In the genomic region with DNA sequence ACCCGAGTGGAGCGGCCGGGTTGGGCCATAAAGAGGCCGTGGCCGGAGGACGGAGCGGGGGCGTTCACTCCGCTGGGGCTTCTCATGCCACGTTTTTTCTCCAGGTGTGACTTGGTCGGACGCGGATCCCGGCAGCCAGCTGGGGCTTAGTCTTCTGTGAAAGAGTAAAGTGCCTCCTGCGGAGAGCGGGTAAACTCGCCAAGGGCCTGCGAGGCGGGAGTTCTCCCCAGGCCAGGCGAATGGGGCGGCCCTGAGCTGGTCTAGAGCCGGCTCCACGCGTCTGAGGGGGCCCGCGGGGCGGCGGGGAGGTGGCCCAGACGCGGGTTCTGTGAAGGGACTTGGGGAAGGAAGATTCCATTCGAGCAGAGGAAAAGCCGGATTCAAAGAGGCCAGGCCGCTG, we compare ENCODE assay signal across 25 cellular contexts.
"Had no signal": no experiment of that assay in that cellular context is flagged by ENCODE, and none has a peak within 500 bp of the region (broad histone marks: within the 10 kb centered on the region; RNA-seq: fewer than 3 reads in every experiment).

No MANE protein-coding gene starts in this region.

- H3K4me2 ChIP-seq: hepatocyte had no signal

- ATAC-seq: effector memory CD8-positive, alpha-beta T cell; left cardiac atrium; left lung; mucosa of descending colon; natural killer cell treated with Interleukin-12 subunit alpha and Interleukin-12 subunit beta and Interleukin-15 and Interleukin-18, amount 100 ng/mL, for 72 hours; right lobe of liver; stimulated activated naive B cell treated with anti-CD40 and anti-IgM and Interleukin-4, amounts not matched to agents 10 μg/mL and 1 μg/mL and 100 μg/mL, for 72 hours; stimulated activated naive CD8-positive, alpha-beta T cell treated with anti-CD3 and anti-CD28 coated beads, Interleukin-15, amount 100 ng/mL, for 72 hours had no signal

- H3K4me1 ChIP-seq: left lung, parathyroid adenoma, right lobe of liver, suprapubic skin, thyroid gland had no signal

- H3K79me2 ChIP-seq: hepatocyte, parathyroid adenoma had no signal

- H3K9me3 ChIP-seq: mucosa of descending colon, right lobe of liver, suprapubic skin, thyroid gland, vagina had no signal

- DNase-seq: dermis blood vessel endothelial cell; effector memory CD8-positive, alpha-beta T cell; erythroblast; head of caudate nucleus; left cardiac atrium; mesenchymal stem cell; mucosa of descending colon; naive B cell; right lobe of liver; small intestine; stimulated activated CD4-positive, alpha-beta T cell treated with anti-CD3 and anti-CD28 coated beads, Interleukin-15, amount 100 ng/mL, for 24 hours; stimulated activated CD4-positive, alpha-beta T cell treated with anti-CD3 and anti-CD28 coated beads, Interleukin-2, amount 100 ng/mL, for 48 hours; stimulated activated naive B cell treated with anti-CD40 and anti-IgM and Interleukin-4, amounts not matched to agents 10 μg/mL and 1 μg/mL and 100 μg/mL, for 72 hours; stimulated activated naive CD8-positive, alpha-beta T cell treated with anti-CD3 and anti-CD28 coated beads, Interleukin-15, amount 100 ng/mL, for 72 hours; thyroid gland; trophoblast cell had no signal

- FAIRE-seq: endometrium, frontal cortex, small intestine had no signal

- H3K27ac ChIP-seq: coronary artery, hepatocyte, left lung, parathyroid adenoma, right lobe of liver, suprapubic skin, thyroid gland, vagina had no signal

- H2AFZ ChIP-seq: hepatocyte, parathyroid adenoma had no signal

- H3K4me3 ChIP-seq: coronary artery, hepatocyte, left lung, mucosa of descending colon, right lobe of liver, suprapubic skin, thyroid gland, vagina had no signal

- H3K9ac ChIP-seq: parathyroid adenoma had no signal

- H3K27me3 ChIP-seq: hepatocyte, left lung, right lobe of liver, suprapubic skin, thyroid gland, vagina had no signal

- H3K36me3 ChIP-seq: left lung, right lobe of liver, suprapubic skin, thyroid gland, vagina had no signal
